In genomic region chr5:876398-877365, GRCh38 we compare ENCODE assay signal across 1 cellular context.
TF ChIP-seq lines count a peak whose summit lies in the region.

No MANE protein-coding gene starts in this region.

TF ChIP-seq in HepG2, 621 proteins besides CTCF, POLR2A, EP300 and RAD21:
- TF ChIP-seq ZNF570 (CRISPR knock-in tag; IDR thresholded peaks at IDR 0.05; ENCODE audit: borderline replicate concordance), result no peak
- peak; percentile 25; the same call in 1 of the 2 replicates for TF ChIP-seq RBFOX2 (IDR thresholded peaks at IDR 0.05; ENCODE audit: low read depth, low read length)
- peak; percentile 29 for TF ChIP-seq AGO2 (optimal IDR thresholded peaks at IDR 0.05; ENCODE audit: low read depth, low read length)
TF ChIP-seq in HepG2: peak in this region for 2.
